1 cellular context compared by ENCODE assay signal in genomic region chr2:101442667-101443061, GRCh38.
TF ChIP-seq lines count a peak whose summit lies in the region.

No MANE protein-coding gene starts in this region.

TF ChIP-seq in HepG2, 621 proteins besides CTCF, POLR2A, EP300 and RAD21 (continued from another document and continues in another):
- TF ChIP-seq CBX1 (IDR thresholded peaks at IDR 0.05; ENCODE audit: low read depth) (no peak), ZNF567 (CRISPR knock-in tag; IDR thresholded peaks at IDR 0.05; ENCODE audit: borderline replicate concordance) (no peak), ZNF572 (CRISPR knock-in tag; IDR thresholded peaks at IDR 0.05) (no peak), ZNF225 (CRISPR knock-in tag; IDR thresholded peaks at IDR 0.05) (no peak), SMC3 (IDR thresholded peaks at IDR 0.05; ENCODE audit: low read length) (peak; percentile 57; the same call in 1 of the 2 replicates), SP1 (IDR thresholded peaks at IDR 0.05) (no peak), SP1 (CRISPR knock-in tag; IDR thresholded peaks at IDR 0.05) (no peak), ZNF784 (CRISPR knock-in tag; IDR thresholded peaks at IDR 0.05; ENCODE audit: borderline replicate concordance) (no peak), RBM39 (IDR thresholded peaks at IDR 0.05; ENCODE audit: low read depth, low read length, poor library complexity, severe bottlenecking) (no peak), ARNT (IDR thresholded peaks at IDR 0.05) (no peak), NR3C1 (CRISPR knock-in tag; IDR thresholded peaks at IDR 0.05) (no peak), HDAC2 (CRISPR knock-in tag; IDR thresholded peaks at IDR 0.05) (0 out of 2 replicates have a peak, but pooled peaks have one; percentile 55), ZMYM2 (CRISPR knock-in tag; IDR thresholded peaks at IDR 0.05) (no peak), PPARG (CRISPR knock-in tag; conservative IDR thresholded peaks at IDR 0.05) (no peak), ZNF10 (CRISPR knock-in tag; IDR thresholded peaks at IDR 0.05; ENCODE audit: borderline replicate concordance, low read depth) (no peak), MAX (IDR thresholded peaks at IDR 0.05) (no peak), NFE2L2 (IDR thresholded peaks at IDR 0.05; ENCODE audit: low read length) (no peak), AGO1 (IDR thresholded peaks at IDR 0.05; ENCODE audit: low read depth, low read length, poor library complexity, severe bottlenecking) (no peak), ZNF749 (CRISPR knock-in tag; IDR thresholded peaks at IDR 0.05; ENCODE audit: borderline replicate concordance) (no peak), HIVEP1 (CRISPR knock-in tag; IDR thresholded peaks at IDR 0.05) (no peak), MEF2D (CRISPR knock-in tag; IDR thresholded peaks at IDR 0.05) (no peak), ARNT2 (CRISPR knock-in tag; IDR thresholded peaks at IDR 0.05; ENCODE audit: low read depth) (no peak), FLYWCH1 (CRISPR knock-in tag; IDR thresholded peaks at IDR 0.05) (no peak), ZNF569 (CRISPR knock-in tag; IDR thresholded peaks at IDR 0.05; ENCODE audit: borderline replicate concordance) (no peak), NKX3-1 (CRISPR knock-in tag; IDR thresholded peaks at IDR 0.05) (no peak), SAFB2 (CRISPR knock-in tag; IDR thresholded peaks at IDR 0.05; ENCODE audit: borderline replicate concordance, low read depth) (no peak)
- TF ChIP-seq, protein P1, sequence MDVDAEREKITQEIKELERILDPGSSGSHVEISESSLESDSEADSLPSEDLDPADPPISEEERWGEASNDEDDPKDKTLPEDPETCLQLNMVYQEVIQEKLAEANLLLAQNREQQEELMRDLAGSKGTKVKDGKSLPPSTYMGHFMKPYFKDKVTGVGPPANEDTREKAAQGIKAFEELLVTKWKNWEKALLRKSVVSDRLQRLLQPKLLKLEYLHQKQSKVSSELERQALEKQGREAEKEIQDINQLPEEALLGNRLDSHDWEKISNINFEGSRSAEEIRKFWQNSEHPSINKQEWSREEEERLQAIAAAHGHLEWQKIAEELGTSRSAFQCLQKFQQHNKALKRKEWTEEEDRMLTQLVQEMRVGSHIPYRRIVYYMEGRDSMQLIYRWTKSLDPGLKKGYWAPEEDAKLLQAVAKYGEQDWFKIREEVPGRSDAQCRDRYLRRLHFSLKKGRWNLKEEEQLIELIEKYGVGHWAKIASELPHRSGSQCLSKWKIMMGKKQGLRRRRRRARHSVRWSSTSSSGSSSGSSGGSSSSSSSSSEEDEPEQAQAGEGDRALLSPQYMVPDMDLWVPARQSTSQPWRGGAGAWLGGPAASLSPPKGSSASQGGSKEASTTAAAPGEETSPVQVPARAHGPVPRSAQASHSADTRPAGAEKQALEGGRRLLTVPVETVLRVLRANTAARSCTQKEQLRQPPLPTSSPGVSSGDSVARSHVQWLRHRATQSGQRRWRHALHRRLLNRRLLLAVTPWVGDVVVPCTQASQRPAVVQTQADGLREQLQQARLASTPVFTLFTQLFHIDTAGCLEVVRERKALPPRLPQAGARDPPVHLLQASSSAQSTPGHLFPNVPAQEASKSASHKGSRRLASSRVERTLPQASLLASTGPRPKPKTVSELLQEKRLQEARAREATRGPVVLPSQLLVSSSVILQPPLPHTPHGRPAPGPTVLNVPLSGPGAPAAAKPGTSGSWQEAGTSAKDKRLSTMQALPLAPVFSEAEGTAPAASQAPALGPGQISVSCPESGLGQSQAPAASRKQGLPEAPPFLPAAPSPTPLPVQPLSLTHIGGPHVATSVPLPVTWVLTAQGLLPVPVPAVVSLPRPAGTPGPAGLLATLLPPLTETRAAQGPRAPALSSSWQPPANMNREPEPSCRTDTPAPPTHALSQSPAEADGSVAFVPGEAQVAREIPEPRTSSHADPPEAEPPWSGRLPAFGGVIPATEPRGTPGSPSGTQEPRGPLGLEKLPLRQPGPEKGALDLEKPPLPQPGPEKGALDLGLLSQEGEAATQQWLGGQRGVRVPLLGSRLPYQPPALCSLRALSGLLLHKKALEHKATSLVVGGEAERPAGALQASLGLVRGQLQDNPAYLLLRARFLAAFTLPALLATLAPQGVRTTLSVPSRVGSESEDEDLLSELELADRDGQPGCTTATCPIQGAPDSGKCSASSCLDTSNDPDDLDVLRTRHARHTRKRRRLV (CRISPR knock-in tag; IDR thresholded peaks at IDR 0.05), result no peak
- TF ChIP-seq, protein P2, sequence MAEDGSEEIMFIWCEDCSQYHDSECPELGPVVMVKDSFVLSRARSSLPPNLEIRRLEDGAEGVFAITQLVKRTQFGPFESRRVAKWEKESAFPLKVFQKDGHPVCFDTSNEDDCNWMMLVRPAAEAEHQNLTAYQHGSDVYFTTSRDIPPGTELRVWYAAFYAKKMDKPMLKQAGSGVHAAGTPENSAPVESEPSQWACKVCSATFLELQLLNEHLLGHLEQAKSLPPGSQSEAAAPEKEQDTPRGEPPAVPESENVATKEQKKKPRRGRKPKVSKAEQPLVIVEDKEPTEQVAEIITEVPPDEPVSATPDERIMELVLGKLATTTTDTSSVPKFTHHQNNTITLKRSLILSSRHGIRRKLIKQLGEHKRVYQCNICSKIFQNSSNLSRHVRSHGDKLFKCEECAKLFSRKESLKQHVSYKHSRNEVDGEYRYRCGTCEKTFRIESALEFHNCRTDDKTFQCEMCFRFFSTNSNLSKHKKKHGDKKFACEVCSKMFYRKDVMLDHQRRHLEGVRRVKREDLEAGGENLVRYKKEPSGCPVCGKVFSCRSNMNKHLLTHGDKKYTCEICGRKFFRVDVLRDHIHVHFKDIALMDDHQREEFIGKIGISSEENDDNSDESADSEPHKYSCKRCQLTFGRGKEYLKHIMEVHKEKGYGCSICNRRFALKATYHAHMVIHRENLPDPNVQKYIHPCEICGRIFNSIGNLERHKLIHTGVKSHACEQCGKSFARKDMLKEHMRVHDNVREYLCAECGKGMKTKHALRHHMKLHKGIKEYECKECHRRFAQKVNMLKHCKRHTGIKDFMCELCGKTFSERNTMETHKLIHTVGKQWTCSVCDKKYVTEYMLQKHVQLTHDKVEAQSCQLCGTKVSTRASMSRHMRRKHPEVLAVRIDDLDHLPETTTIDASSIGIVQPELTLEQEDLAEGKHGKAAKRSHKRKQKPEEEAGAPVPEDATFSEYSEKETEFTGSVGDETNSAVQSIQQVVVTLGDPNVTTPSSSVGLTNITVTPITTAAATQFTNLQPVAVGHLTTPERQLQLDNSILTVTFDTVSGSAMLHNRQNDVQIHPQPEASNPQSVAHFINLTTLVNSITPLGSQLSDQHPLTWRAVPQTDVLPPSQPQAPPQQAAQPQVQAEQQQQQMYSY (CRISPR knock-in tag; IDR thresholded peaks at IDR 0.05), result no peak
- TF ChIP-seq, protein P3, sequence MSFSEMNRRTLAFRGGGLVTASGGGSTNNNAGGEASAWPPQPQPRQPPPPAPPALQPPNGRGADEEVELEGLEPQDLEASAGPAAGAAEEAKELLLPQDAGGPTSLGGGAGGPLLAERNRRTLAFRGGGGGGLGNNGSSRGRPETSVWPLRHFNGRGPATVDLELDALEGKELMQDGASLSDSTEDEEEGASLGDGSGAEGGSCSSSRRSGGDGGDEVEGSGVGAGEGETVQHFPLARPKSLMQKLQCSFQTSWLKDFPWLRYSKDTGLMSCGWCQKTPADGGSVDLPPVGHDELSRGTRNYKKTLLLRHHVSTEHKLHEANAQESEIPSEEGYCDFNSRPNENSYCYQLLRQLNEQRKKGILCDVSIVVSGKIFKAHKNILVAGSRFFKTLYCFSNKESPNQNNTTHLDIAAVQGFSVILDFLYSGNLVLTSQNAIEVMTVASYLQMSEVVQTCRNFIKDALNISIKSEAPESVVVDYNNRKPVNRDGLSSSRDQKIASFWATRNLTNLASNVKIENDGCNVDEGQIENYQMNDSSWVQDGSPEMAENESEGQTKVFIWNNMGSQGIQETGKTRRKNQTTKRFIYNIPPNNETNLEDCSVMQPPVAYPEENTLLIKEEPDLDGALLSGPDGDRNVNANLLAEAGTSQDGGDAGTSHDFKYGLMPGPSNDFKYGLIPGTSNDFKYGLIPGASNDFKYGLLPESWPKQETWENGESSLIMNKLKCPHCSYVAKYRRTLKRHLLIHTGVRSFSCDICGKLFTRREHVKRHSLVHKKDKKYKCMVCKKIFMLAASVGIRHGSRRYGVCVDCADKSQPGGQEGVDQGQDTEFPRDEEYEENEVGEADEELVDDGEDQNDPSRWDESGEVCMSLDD (CRISPR knock-in tag; IDR thresholded peaks at IDR 0.05; ENCODE audit: borderline replicate concordance), result no peak
- TF ChIP-seq, protein P4, sequence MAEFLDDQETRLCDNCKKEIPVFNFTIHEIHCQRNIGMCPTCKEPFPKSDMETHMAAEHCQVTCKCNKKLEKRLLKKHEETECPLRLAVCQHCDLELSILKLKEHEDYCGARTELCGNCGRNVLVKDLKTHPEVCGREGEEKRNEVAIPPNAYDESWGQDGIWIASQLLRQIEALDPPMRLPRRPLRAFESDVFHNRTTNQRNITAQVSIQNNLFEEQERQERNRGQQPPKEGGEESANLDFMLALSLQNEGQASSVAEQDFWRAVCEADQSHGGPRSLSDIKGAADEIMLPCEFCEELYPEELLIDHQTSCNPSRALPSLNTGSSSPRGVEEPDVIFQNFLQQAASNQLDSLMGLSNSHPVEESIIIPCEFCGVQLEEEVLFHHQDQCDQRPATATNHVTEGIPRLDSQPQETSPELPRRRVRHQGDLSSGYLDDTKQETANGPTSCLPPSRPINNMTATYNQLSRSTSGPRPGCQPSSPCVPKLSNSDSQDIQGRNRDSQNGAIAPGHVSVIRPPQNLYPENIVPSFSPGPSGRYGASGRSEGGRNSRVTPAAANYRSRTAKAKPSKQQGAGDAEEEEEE (CRISPR knock-in tag; IDR thresholded peaks at IDR 0.05; ENCODE audit: borderline replicate concordance), result no peak
- TF ChIP-seq, protein P5, sequence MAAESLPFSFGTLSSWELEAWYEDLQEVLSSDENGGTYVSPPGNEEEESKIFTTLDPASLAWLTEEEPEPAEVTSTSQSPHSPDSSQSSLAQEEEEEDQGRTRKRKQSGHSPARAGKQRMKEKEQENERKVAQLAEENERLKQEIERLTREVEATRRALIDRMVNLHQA (CRISPR knock-in tag; IDR thresholded peaks at IDR 0.05), result no peak
- TF ChIP-seq, protein P6, sequence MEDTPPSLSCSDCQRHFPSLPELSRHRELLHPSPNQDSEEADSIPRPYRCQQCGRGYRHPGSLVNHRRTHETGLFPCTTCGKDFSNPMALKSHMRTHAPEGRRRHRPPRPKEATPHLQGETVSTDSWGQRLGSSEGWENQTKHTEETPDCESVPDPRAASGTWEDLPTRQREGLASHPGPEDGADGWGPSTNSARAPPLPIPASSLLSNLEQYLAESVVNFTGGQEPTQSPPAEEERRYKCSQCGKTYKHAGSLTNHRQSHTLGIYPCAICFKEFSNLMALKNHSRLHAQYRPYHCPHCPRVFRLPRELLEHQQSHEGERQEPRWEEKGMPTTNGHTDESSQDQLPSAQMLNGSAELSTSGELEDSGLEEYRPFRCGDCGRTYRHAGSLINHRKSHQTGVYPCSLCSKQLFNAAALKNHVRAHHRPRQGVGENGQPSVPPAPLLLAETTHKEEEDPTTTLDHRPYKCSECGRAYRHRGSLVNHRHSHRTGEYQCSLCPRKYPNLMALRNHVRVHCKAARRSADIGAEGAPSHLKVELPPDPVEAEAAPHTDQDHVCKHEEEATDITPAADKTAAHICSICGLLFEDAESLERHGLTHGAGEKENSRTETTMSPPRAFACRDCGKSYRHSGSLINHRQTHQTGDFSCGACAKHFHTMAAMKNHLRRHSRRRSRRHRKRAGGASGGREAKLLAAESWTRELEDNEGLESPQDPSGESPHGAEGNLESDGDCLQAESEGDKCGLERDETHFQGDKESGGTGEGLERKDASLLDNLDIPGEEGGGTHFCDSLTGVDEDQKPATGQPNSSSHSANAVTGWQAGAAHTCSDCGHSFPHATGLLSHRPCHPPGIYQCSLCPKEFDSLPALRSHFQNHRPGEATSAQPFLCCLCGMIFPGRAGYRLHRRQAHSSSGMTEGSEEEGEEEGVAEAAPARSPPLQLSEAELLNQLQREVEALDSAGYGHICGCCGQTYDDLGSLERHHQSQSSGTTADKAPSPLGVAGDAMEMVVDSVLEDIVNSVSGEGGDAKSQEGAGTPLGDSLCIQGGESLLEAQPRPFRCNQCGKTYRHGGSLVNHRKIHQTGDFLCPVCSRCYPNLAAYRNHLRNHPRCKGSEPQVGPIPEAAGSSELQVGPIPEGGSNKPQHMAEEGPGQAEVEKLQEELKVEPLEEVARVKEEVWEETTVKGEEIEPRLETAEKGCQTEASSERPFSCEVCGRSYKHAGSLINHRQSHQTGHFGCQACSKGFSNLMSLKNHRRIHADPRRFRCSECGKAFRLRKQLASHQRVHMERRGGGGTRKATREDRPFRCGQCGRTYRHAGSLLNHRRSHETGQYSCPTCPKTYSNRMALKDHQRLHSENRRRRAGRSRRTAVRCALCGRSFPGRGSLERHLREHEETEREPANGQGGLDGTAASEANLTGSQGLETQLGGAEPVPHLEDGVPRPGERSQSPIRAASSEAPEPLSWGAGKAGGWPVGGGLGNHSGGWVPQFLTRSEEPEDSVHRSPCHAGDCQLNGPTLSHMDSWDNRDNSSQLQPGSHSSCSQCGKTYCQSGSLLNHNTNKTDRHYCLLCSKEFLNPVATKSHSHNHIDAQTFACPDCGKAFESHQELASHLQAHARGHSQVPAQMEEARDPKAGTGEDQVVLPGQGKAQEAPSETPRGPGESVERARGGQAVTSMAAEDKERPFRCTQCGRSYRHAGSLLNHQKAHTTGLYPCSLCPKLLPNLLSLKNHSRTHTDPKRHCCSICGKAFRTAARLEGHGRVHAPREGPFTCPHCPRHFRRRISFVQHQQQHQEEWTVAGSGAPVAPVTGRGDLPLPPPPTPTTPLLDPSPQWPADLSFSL (CRISPR knock-in tag; IDR thresholded peaks at IDR 0.05), result no peak
